ENCODE assay signal across 12 cellular contexts in the genomic region with DNA sequence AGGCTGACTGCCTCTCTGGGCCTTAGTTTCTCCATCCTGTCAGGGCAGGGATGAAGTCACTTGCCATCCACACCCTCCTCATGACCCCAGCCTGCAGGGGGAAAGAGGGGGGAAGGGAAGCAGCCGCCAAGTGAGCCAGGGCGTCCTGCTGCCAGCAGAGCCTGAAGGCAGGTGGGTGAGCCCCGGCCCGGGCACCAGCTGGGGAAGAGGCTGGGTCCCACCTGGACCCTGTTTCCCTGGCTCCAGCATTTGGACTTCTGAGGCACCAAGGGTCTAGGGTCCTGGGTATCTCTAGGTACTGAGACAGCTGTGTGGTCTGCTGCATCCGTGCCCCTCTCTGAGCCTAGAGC. TPM values are rescaled to one million over a fixed set of nuclear protein-coding genes. Genes with fewer than 3 reads are reported as not detected.
DNase-seq lines count a peak whose midpoint lies in the region; ATAC-seq, FAIRE-seq and TF ChIP-seq lines count a peak whose summit lies in the region.
"Had no signal": no experiment of that assay in that cellular context is flagged by ENCODE, and none has a peak within 500 bp of the region (broad histone marks: within the 10 kb centered on the region; RNA-seq: fewer than 3 reads in every experiment).

No MANE protein-coding gene starts in this region.

- no peak for FAIRE-seq in astrocyte (lab: Jason Lieb, UNC)
- FAIRE-seq: kidney had no signal

- no peaks in the 10 kb centered on the region for H3K9me3 ChIP-seq in CD4-positive, alpha-beta memory T cell (ENCODE audit: control insufficient read depth in 1 of 2, low read length in 2 of 2)
- peaks cover 9% of the 10 kb centered on the region for H3K9me3 ChIP-seq in astrocyte (ENCODE audit: insufficient read depth, low read depth, low read length)
- no peaks in the 10 kb centered on the region for H3K9me3 ChIP-seq in ascending aorta

- no peak overlapping the region for H3K9ac ChIP-seq in astrocyte (ENCODE audit: low read length)

- H3K79me2 ChIP-seq in astrocyte (ENCODE audit: insufficient read depth, low read length) = no peaks in the 10 kb centered on the region

- no peak for DNase-seq in CD4-positive, alpha-beta memory T cell
- no peak for DNase-seq in Jurkat, Clone E6-1 (ENCODE audit: low read depth, low spot score)
- DNase-seq in astrocyte (ENCODE audit: low read depth) (no peak), ascending aorta (ENCODE audit: low spot score in 2 of 2) (no peak)
- DNase-seq in naive thymus-derived CD8-positive, alpha-beta T cell = no peak
- DNase-seq in stimulated activated CD4-positive, alpha-beta T cell treated with anti-CD3 and anti-CD28 coated beads, Interleukin-2, amount 100 ng/mL, for 24 hours = no peak
- DNase-seq: activated CD8-positive, alpha-beta memory T cell treated with anti-CD3 and anti-CD28 coated beads, Interleukin-2, amount 50 U/mL, for 4 hours; kidney; NCI-H1930 had no signal

- H3K4me2 ChIP-seq in astrocyte (ENCODE audit: low read length) = no peak overlapping the region

- no peaks in the 10 kb centered on the region for H4K20me1 ChIP-seq in astrocyte (ENCODE audit: insufficient read depth, low read length)

- H3K36me3 ChIP-seq in CD4-positive, alpha-beta memory T cell (ENCODE audit: insufficient read depth, low read length) = no peaks in the 10 kb centered on the region
- H3K36me3 ChIP-seq in astrocyte (ENCODE audit: insufficient read depth, low read length) = no peaks in the 10 kb centered on the region
- H3K36me3 ChIP-seq in ascending aorta = no peaks in the 10 kb centered on the region

- CTCF ChIA-PET in CD4-positive, alpha-beta memory T cell (lab: Charles Lee; ENCODE audit: partially characterized antibody) = no interaction called here

- peak overlapping the region in 2 of 7 donors; percentile 50 to 66 for H3K27ac Mint-ChIP-seq in CD4-positive, alpha-beta memory T cell
- no peak overlapping the region for H3K27ac Mint-ChIP-seq in astrocyte (ENCODE audit: unreplicated experiment)
- peak overlapping the region in 1 of 10 donors; percentile 72 for H3K27ac Mint-ChIP-seq in naive thymus-derived CD8-positive, alpha-beta T cell

- intact Hi-C loops in CD4-positive, alpha-beta memory T cell (cut with micrococcal nuclease) = no loop called here
- intact Hi-C loops in ascending aorta (cut with DNase I) = loop anchor here (5.0 kb wide), 1 partner anchor 75 kb away; a partner anchor contains a TSS

- peaks cover 0 to 3% of the 10 kb centered on the region in 2 donors for H3K36me3 Mint-ChIP-seq in CD4-positive, alpha-beta memory T cell
- peaks cover 3% of the 10 kb centered on the region for H3K36me3 Mint-ChIP-seq in astrocyte (ENCODE audit: low read depth, unreplicated experiment)
- no peaks in the 10 kb centered on the region for H3K36me3 Mint-ChIP-seq in naive thymus-derived CD8-positive, alpha-beta T cell

- POLR2A ChIA-PET in CD4-positive, alpha-beta memory T cell (lab: Charles Lee; ENCODE audit: partially characterized antibody) = interaction anchor here (1.1 kb wide), 1 partner anchor 21 kb away, joined by 4 read pairs; a partner anchor contains a TSS
- POLR2A ChIA-PET in naive thymus-derived CD8-positive, alpha-beta T cell (lab: Charles Lee) = interaction anchor here (0.5 to 1.5 kb wide), 2 partner anchors 243 to 607 kb away, joined by 3 to 4 read pairs; a partner anchor contains a TSS

- peaks cover 24% of the 10 kb centered on the region for H3K4me1 ChIP-seq in CD4-positive, alpha-beta memory T cell (ENCODE audit: insufficient read depth, low read length)
- H3K4me1 ChIP-seq in astrocyte (ENCODE audit: insufficient read depth, low read length) (peaks cover 4% of the 10 kb centered on the region), ascending aorta (peaks cover 9 to 11% of the 10 kb centered on the region in 2 donors)

- H3K27me3 Mint-ChIP-seq in CD4-positive, alpha-beta memory T cell = peaks cover 0 to 15% of the 10 kb centered on the region in 2 donors
- H3K27me3 Mint-ChIP-seq in astrocyte (ENCODE audit: low read depth, unreplicated experiment) = peaks cover 10% of the 10 kb centered on the region
- H3K27me3 Mint-ChIP-seq in naive thymus-derived CD8-positive, alpha-beta T cell = peaks cover 0 to 18% (median 3%) of the 10 kb centered on the region in 5 donors

- TF ChIP-seq CTCF in astrocyte (IDR thresholded peaks at IDR 0.05; ENCODE audit: insufficient read depth, low read depth, low read length) (no peak), ascending aorta (IDR thresholded peaks at IDR 0.05) (no peak)

- peak overlapping the region; percentile 65 to 77 (median 74) for H3K4me3 Mint-ChIP-seq in CD4-positive, alpha-beta memory T cell
- H3K4me3 Mint-ChIP-seq in astrocyte (ENCODE audit: unreplicated experiment) = peak overlapping the region; percentile 79
- H3K4me3 Mint-ChIP-seq in naive thymus-derived CD8-positive, alpha-beta T cell = peak overlapping the region; percentile 63 to 82 (median 69)

- no peak for ATAC-seq in naive thymus-derived CD8-positive, alpha-beta T cell
- ATAC-seq in GM19467 (IDR thresholded peaks at IDR 0.05; ENCODE audit: unreplicated experiment) = no peak

- no peak overlapping the region for H2AFZ ChIP-seq in astrocyte (ENCODE audit: low read depth, low read length)

- H3K4me1 Mint-ChIP-seq in CD4-positive, alpha-beta memory T cell = peaks cover 10 to 32% (median 15%) of the 10 kb centered on the region in 4 donors
- H3K4me1 Mint-ChIP-seq in astrocyte (ENCODE audit: low read depth, unreplicated experiment) = no peaks in the 10 kb centered on the region
- H3K4me1 Mint-ChIP-seq in naive thymus-derived CD8-positive, alpha-beta T cell = peaks cover 9 to 31% (median 20%) of the 10 kb centered on the region in 4 donors

- peaks cover 0 to 1% (median 0%) of the 10 kb centered on the region in 8 donors for H3K9me3 Mint-ChIP-seq in CD4-positive, alpha-beta memory T cell
- H3K9me3 Mint-ChIP-seq in astrocyte (ENCODE audit: unreplicated experiment) = peaks cover 4% of the 10 kb centered on the region
- H3K9me3 Mint-ChIP-seq in naive thymus-derived CD8-positive, alpha-beta T cell = no peaks in the 10 kb centered on the region

- H3K27me3 ChIP-seq in CD4-positive, alpha-beta memory T cell (ENCODE audit: insufficient read depth, low read length) = no peaks in the 10 kb centered on the region
- H3K27me3 ChIP-seq in astrocyte (ENCODE audit: insufficient read depth, low read length) (peaks cover 2% of the 10 kb centered on the region), ascending aorta (no peaks in the 10 kb centered on the region)

- no peak overlapping the region for H3K27ac ChIP-seq in CD4-positive, alpha-beta memory T cell (ENCODE audit: low read depth, low read length)
- no peak overlapping the region for H3K27ac ChIP-seq in astrocyte (ENCODE audit: low read depth, low read length)
- peak overlapping the region in 1 of 2 donors; percentile 75 for H3K27ac ChIP-seq in ascending aorta

- H3K4me3 ChIP-seq in CD4-positive, alpha-beta memory T cell (ENCODE audit: low read length in 2 of 2) = no peak overlapping the region
- H3K4me3 ChIP-seq in Jurkat, Clone E6-1 (ENCODE audit: low read length) = peak overlapping the region; percentile 57
- no peak overlapping the region for H3K4me3 ChIP-seq in astrocyte (ENCODE audit: insufficient read depth, low read depth, low read length)
- peak overlapping the region in 1 of 2 donors; percentile 73 for H3K4me3 ChIP-seq in ascending aorta

RNA-seq across cellular contexts. Expression of a gene that starts 0.9 kb away (rescaled TPM):
- 1 to 10 TPM; 2.4 to 3.6 TPM for total RNA-seq in CD4-positive, alpha-beta memory T cell
- polyA plus RNA-seq in CD4-positive, alpha-beta memory T cell = 1 to 10 TPM; 1.5 to 2.3 TPM
- polyA plus RNA-seq in Jurkat, Clone E6-1 (2012; ENCODE audit: insufficient read depth, insufficient read length) = 11.0 TPM
- total RNA-seq in astrocyte = 4.7 and 5.5 TPM in 2 replicates
- 1 to 10 TPM; 2.5 to 4.5 TPM for total RNA-seq in naive thymus-derived CD8-positive, alpha-beta T cell
- 1 to 10 TPM in 2 of 3 donors, under 1 TPM in 1; 0.47 to 2.9 (median 1.7) TPM for polyA plus RNA-seq in naive thymus-derived CD8-positive, alpha-beta T cell
- total RNA-seq in ascending aorta = 0.43 TPM
- polyA plus RNA-seq: neural cell had no signal

RNA-seq across cellular contexts. Expression of a gene that starts 11.9 kb away (rescaled TPM):
- total RNA-seq in CD4-positive, alpha-beta memory T cell = not detected
- polyA plus RNA-seq in CD4-positive, alpha-beta memory T cell = not detected
- polyA plus RNA-seq in Jurkat, Clone E6-1 (2012; ENCODE audit: insufficient read depth, insufficient read length) = not detected
- total RNA-seq in astrocyte (0.09 TPM in 1 of 2 replicates, not detected in the other), ascending aorta (not detected)
- not detected for total RNA-seq in naive thymus-derived CD8-positive, alpha-beta T cell
- polyA plus RNA-seq in naive thymus-derived CD8-positive, alpha-beta T cell = not detected
- total RNA-seq: H4, kidney had no signal

RNA-seq across cellular contexts. Expression of a gene that starts 21.0 kb away (rescaled TPM):
- total RNA-seq in CD4-positive, alpha-beta memory T cell = 1 to 10 TPM; 2.9 to 3.3 TPM
- polyA plus RNA-seq in CD4-positive, alpha-beta memory T cell = 1 to 10 TPM in 1 of 2 donors, under 1 TPM in 1; 1.00 to 2.8 TPM
- 10.0 TPM for polyA plus RNA-seq in Jurkat, Clone E6-1 (2012; ENCODE audit: insufficient read depth, insufficient read length)
- total RNA-seq in astrocyte = 5.7 and 6.6 TPM in 2 replicates
- 1 to 10 TPM; 4.8 to 4.9 TPM for total RNA-seq in naive thymus-derived CD8-positive, alpha-beta T cell
- polyA plus RNA-seq in naive thymus-derived CD8-positive, alpha-beta T cell = 1 to 10 TPM; 4.7 to 7.7 (median 6.0) TPM
- total RNA-seq in ascending aorta = 3.2 TPM

RNA-seq across cellular contexts. Expression of a gene that starts 21.8 kb away (rescaled TPM):
- total RNA-seq in CD4-positive, alpha-beta memory T cell = 1 to 10 TPM; 3.1 to 3.7 TPM
- not detected for polyA plus RNA-seq in CD4-positive, alpha-beta memory T cell
- polyA plus RNA-seq in Jurkat, Clone E6-1 (2012; ENCODE audit: insufficient read depth, insufficient read length) = 6.6 TPM
- total RNA-seq in astrocyte (2.7 and 3.9 TPM in 2 replicates), ascending aorta (1.5 TPM)
- total RNA-seq in naive thymus-derived CD8-positive, alpha-beta T cell = 10 to 100 TPM; 11.1 to 12.0 TPM
- 1 to 10 TPM in 2 of 3 donors, under 1 TPM in 1; 0.35 to 1.3 (median 1.2) TPM for polyA plus RNA-seq in naive thymus-derived CD8-positive, alpha-beta T cell

RNA-seq across cellular contexts. Expression of a gene that starts 32.9 kb away (rescaled TPM):
- 10 to 100 TPM; 68.8 to 79.8 TPM for total RNA-seq in CD4-positive, alpha-beta memory T cell
- 10 to 100 TPM; 41.5 to 48.9 TPM for polyA plus RNA-seq in CD4-positive, alpha-beta memory T cell
- 34.7 TPM for polyA plus RNA-seq in Jurkat, Clone E6-1 (2012; ENCODE audit: insufficient read depth, insufficient read length)
- total RNA-seq in astrocyte (30.2 and 32.4 TPM in 2 replicates), ascending aorta (32.7 TPM)
- total RNA-seq in naive thymus-derived CD8-positive, alpha-beta T cell = 10 to 100 TPM; 58.3 to 59.7 TPM
- polyA plus RNA-seq in naive thymus-derived CD8-positive, alpha-beta T cell = 10 to 100 TPM; 31.3 to 50.3 (median 32.5) TPM
